35 cellular contexts compared by ENCODE assay signal in the genomic region with DNA sequence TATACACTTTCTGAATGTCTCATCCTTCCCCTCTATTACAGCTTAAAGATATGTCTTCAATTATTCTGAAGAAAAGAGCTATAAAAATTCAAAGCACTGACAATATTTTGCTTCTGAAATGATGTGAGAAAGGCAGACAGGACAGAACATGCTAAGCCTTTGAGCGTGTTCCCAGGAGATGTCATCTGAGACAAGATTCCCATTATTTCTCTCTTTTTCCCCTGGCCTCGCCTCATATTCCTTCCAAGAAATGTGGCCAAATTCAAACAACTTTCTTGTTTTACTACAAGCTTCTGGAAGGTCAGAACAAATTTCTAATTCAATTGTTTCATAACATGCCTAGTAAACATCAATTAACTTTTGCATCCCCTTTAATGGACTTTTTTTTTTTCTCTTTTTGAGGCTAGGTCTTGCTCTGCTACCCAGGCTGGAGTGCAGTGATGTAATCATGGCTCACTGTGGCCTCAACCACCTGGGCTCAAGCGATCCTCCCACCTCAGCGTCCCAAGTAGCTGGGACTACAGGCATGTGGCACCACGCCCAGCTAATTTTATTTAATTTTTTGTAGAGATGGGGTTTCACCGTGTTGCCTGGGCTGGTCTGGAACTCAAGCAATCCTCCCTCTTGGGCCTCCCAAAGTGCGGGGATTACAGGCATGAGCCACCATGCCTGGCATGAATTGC.
"Had no signal": no experiment of that assay in that cellular context is flagged by ENCODE, and none has a peak within 500 bp of the region (broad histone marks: within the 10 kb centered on the region; RNA-seq: fewer than 3 reads in every experiment).

No MANE protein-coding gene starts in this region.

- H3K4me3 ChIP-seq: adrenal gland, esophagus squamous epithelium, neural progenitor cell, right atrium auricular region, stomach, thyroid gland, upper lobe of left lung, vagina had no signal

- FAIRE-seq: astrocyte, frontal cortex, islet of Langerhans had no signal

- H3K27me3 Mint-ChIP-seq: activated naive CD8-positive, alpha-beta T cell treated with anti-CD3 and anti-CD28 coated beads for 36 hours; central memory CD8-positive, alpha-beta T cell; dendritic cell treated with granulocyte-macrophage colony-stimulating factor and Interleukin-4, amounts not matched to agents 40 ng/mL and 50 ng/mL, for 4 days; memory B cell; naive thymus-derived CD8-positive, alpha-beta T cell; stimulated activated naive B cell treated with anti-CD40 and anti-IgM and Interleukin-4, amounts not matched to agents 10 μg/mL and 1 μg/mL and 100 μg/mL, for 72 hours had no signal

- ATAC-seq: activated CD4-positive, CD25-positive, alpha-beta regulatory T cell treated with anti-CD3 and anti-CD28 coated beads, Interleukin-2, amount 50 U/mL, for 24 hours; left colon; naive thymus-derived CD8-positive, alpha-beta T cell; stimulated activated naive B cell treated with anti-CD40 and anti-IgM and Interleukin-4, amounts not matched to agents 10 μg/mL and 1 μg/mL and 100 μg/mL, for 72 hours had no signal

- H3K27ac Mint-ChIP-seq: activated naive CD4-positive, alpha-beta T cell treated with anti-CD3 and anti-CD28 coated beads for 36 hours; activated naive CD8-positive, alpha-beta T cell treated with anti-CD3 and anti-CD28 coated beads for 36 hours; activated T-helper 1 cell treated with anti-CD3 and anti-CD28 coated beads, Interleukin-12 subunit alpha, Interleukin-12 subunit beta, Interleukin-2, Interleukin-4 antibody, amounts not matched to agents 30 ng/mL and 10 ng/mL and 1 ng/mL, durations not matched to agents 14 hours and 24 hours and 36 hours; dendritic cell treated with granulocyte-macrophage colony-stimulating factor and Interleukin-4, amounts not matched to agents 40 ng/mL and 50 ng/mL, for 4 days; endodermal cell; memory B cell; naive thymus-derived CD8-positive, alpha-beta T cell; neural progenitor cell; stimulated activated naive B cell treated with anti-CD40 and anti-IgM and Interleukin-4, amounts not matched to agents 10 μg/mL and 1 μg/mL and 100 μg/mL, for 72 hours; T-helper 1 cell treated with Interleukin-12 subunit alpha and Interleukin-12 subunit beta and Interleukin-4 antibody, amounts not matched to agents 30 μg/mL and 1 μg/mL, for 36 hours had no signal

- H3K27me3 ChIP-seq: adrenal gland, esophagus squamous epithelium, neural progenitor cell, right atrium auricular region, stomach, thyroid gland, upper lobe of left lung, vagina had no signal

- H3K4me3 Mint-ChIP-seq: activated naive CD4-positive, alpha-beta T cell treated with anti-CD3 and anti-CD28 coated beads for 36 hours; activated naive CD8-positive, alpha-beta T cell treated with anti-CD3 and anti-CD28 coated beads for 36 hours; activated T-helper 1 cell treated with anti-CD3 and anti-CD28 coated beads, Interleukin-12 subunit alpha, Interleukin-12 subunit beta, Interleukin-2, Interleukin-4 antibody, amounts not matched to agents 30 ng/mL and 10 ng/mL and 1 ng/mL, durations not matched to agents 14 hours and 24 hours and 36 hours; central memory CD8-positive, alpha-beta T cell; dendritic cell treated with granulocyte-macrophage colony-stimulating factor and Interleukin-4, amounts not matched to agents 40 ng/mL and 50 ng/mL, for 4 days; endodermal cell; memory B cell; naive thymus-derived CD8-positive, alpha-beta T cell; neural progenitor cell; stimulated activated naive B cell treated with anti-CD40 and anti-IgM and Interleukin-4, amounts not matched to agents 10 μg/mL and 1 μg/mL and 100 μg/mL, for 72 hours; T-helper 1 cell treated with Interleukin-12 subunit alpha and Interleukin-12 subunit beta and Interleukin-4 antibody, amounts not matched to agents 30 μg/mL and 1 μg/mL, for 36 hours had no signal

- H3K9me3 Mint-ChIP-seq: activated naive CD4-positive, alpha-beta T cell treated with anti-CD3 and anti-CD28 coated beads for 36 hours; activated naive CD8-positive, alpha-beta T cell treated with anti-CD3 and anti-CD28 coated beads for 36 hours; activated T-helper 1 cell treated with anti-CD3 and anti-CD28 coated beads, Interleukin-12 subunit alpha, Interleukin-12 subunit beta, Interleukin-2, Interleukin-4 antibody, amounts not matched to agents 30 ng/mL and 10 ng/mL and 1 ng/mL, durations not matched to agents 14 hours and 24 hours and 36 hours; central memory CD8-positive, alpha-beta T cell; dendritic cell treated with granulocyte-macrophage colony-stimulating factor and Interleukin-4, amounts not matched to agents 40 ng/mL and 50 ng/mL, for 4 days; endodermal cell; memory B cell; naive thymus-derived CD8-positive, alpha-beta T cell; neural progenitor cell; stimulated activated naive B cell treated with anti-CD40 and anti-IgM and Interleukin-4, amounts not matched to agents 10 μg/mL and 1 μg/mL and 100 μg/mL, for 72 hours; T-helper 1 cell treated with Interleukin-12 subunit alpha and Interleukin-12 subunit beta and Interleukin-4 antibody, amounts not matched to agents 30 μg/mL and 1 μg/mL, for 36 hours had no signal

- H3K9me3 ChIP-seq: adrenal gland, esophagus squamous epithelium, right atrium auricular region, stomach, thyroid gland, upper lobe of left lung, vagina had no signal

- H3K36me3 ChIP-seq: adrenal gland, neural progenitor cell, right atrium auricular region, WERI-Rb-1 had no signal

- DNase-seq: activated CD4-positive, alpha-beta T cell treated with anti-CD3 and anti-CD28 coated beads for 48 hours; activated CD4-positive, alpha-beta T cell treated with anti-CD3 and anti-CD28 coated beads, Interleukin-2, amount 50 U/mL, for 48 hours; activated CD8-positive, alpha-beta memory T cell treated with anti-CD3 and anti-CD28 coated beads for 24 hours; activated effector memory CD4-positive, alpha-beta T cell treated with anti-CD3 and anti-CD28 coated beads, Interleukin-2, amount 50 U/mL, for 16 hours; activated naive CD4-positive, alpha-beta T cell treated with anti-CD3 and anti-CD28 coated beads for 36 hours; activated naive CD8-positive, alpha-beta T cell treated with anti-CD3 and anti-CD28 coated beads for 36 hours; activated T-cell treated with anti-CD3 and anti-CD28 coated beads, Interleukin-2, amount 50 U/mL, for 1 hour; adrenal gland; endodermal cell; esophagus squamous epithelium; left colon; midbrain; naive thymus-derived CD8-positive, alpha-beta T cell; occipital lobe; stimulated activated CD4-positive, alpha-beta T cell treated with anti-CD3 and anti-CD28 coated beads, Interleukin-15, amount 100 ng/mL, for 24 hours; stimulated activated CD4-positive, alpha-beta T cell treated with anti-CD3 and anti-CD28 coated beads, Interleukin-2, amount 100 ng/mL, for 24 hours; stimulated activated naive B cell treated with anti-CD40 and anti-IgM and Interleukin-4, amounts not matched to agents 10 μg/mL and 1 μg/mL and 100 μg/mL, for 72 hours; stomach; T-helper 9 cell; thyroid gland; upper lobe of left lung; WERI-Rb-1 had no signal

- H3K4me1 Mint-ChIP-seq: activated naive CD8-positive, alpha-beta T cell treated with anti-CD3 and anti-CD28 coated beads for 36 hours; central memory CD8-positive, alpha-beta T cell; memory B cell; naive thymus-derived CD8-positive, alpha-beta T cell; stimulated activated naive B cell treated with anti-CD40 and anti-IgM and Interleukin-4, amounts not matched to agents 10 μg/mL and 1 μg/mL and 100 μg/mL, for 72 hours had no signal

- H3K27ac ChIP-seq: adrenal gland, neural progenitor cell, parathyroid adenoma, right atrium auricular region, stomach, thyroid gland, upper lobe of left lung, vagina, WERI-Rb-1 had no signal

- H3K9ac ChIP-seq: neural progenitor cell, parathyroid adenoma had no signal

- H3K4me1 ChIP-seq: adrenal gland, neural progenitor cell, parathyroid adenoma, right atrium auricular region, stomach, upper lobe of left lung had no signal
